8 cellular contexts compared by ENCODE assay signal in the genomic region with DNA sequence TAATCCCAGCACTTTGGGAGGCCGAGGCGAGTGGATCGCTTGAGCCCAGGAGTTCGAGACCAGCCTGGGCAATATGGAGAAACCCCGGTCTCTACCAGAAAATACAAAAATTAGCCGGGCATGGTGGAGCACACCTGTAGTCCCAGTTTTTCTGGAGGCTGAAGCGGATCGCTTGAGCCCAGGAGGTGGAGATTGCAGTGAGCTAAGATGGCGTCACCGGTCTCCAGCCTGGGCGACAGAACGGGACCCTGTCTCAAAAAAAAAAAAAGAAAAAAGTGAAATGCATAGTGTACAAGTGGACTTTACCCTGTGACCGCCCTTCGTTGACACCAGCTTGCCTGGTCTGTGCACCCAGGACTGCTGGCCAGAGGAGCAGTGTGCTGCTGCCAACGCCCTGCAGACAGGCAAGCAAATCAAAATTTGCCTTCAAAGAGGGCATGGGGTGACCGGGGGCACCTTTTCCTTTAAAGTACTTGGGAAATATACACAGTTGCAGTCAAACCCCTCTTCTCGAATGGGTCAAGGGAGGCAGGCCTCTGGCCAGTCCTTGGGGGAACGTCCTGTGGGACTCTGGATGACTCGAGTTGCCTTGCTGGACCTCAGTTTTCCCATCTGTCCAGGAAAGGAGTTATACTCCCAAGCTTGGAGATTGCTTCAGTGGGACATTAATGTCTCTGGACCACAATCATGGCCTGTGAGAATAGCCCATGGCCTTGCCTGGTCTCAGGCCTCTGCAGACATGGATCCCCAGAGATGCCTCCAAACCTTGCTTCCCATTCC. TPM values are rescaled to one million over a fixed set of nuclear protein-coding genes. Genes with fewer than 3 reads are reported as not detected.
A peak's percentile ranks its signal among the peaks of the same experiment; 100 is the strongest.
DNase-seq lines count a peak whose midpoint lies in the region; ATAC-seq, FAIRE-seq and TF ChIP-seq lines count a peak whose summit lies in the region.

No MANE protein-coding gene starts in this region.

- TF ChIP-seq CTCF in RWPE1 (conservative IDR thresholded peaks at IDR 0.05; ENCODE audit: low read depth) (no peak), fibroblast of pulmonary artery (IDR thresholded peaks at IDR 0.05; ENCODE audit: low read length, missing control alignments) (no peak), gastrocnemius medialis (IDR thresholded peaks at IDR 0.05 in 4 of 5, conservative IDR thresholded peaks at IDR 0.05 in 1 of 5) (no peak), GM13977 (IDR thresholded peaks at IDR 0.05; ENCODE audit: extremely low read depth, insufficient read depth, missing control alignments) (no peak)

- H3K9me3 ChIP-seq in gastrocnemius medialis, result no peaks in the 10 kb centered on the region

- CTCF ChIA-PET in RWPE1 (lab: Yijun Ruan, JAX), result interaction anchor here (0.6 kb wide), 1 partner anchor 36 kb away, joined by 4 read pairs; no protein-coding TSS in a partner anchor

- POLR2A ChIA-PET in RWPE1 (lab: Yijun Ruan, JAX; ENCODE audit: low non-redundant PET), result no interaction called here

- intact Hi-C loops in gastrocnemius medialis (cut with DNase I; ENCODE audit: low total_unique reads), result loop anchor here (2.0 to 5.0 kb wide), 2 partner anchors 131 to 210 kb away; partner anchors contain the start of genes ACAA1 and MYD88

- peak; percentile 5 for FAIRE-seq in GM12892 (lab: Jason Lieb, UNC)

- DNase-seq in GM12892 (ENCODE audit: insufficient read length) (no peak), RWPE1 (ENCODE audit: low spot score) (no peak), fibroblast of pulmonary artery (ENCODE audit: low read depth) (no peak), gastrocnemius medialis (no peak), retina (no peak), GM13977 (ENCODE audit: low spot score) (no peak), medulla oblongata (ENCODE audit: extremely low spot score) (no peak), NCI-H1436 treated with DMSO at 0.1 percent for 48 hours (lab: John Stamatoyannopoulos, UW) (no peak)

- in situ Hi-C loops in gastrocnemius medialis (cut with MboI; ENCODE audit: low sequenced_read_pairs in 4 of 4), result loop anchor here (5.0 kb wide), 1 partner anchor 135 kb away; no protein-coding TSS in a partner anchor
- in situ Hi-C loops in GM13977 (cut with MboI; ENCODE audit: low pct_unique_long_range_greater_than_20kb, low sequenced_read_pairs, unreplicated experiment), result no loop called here

- no peak for ATAC-seq in gastrocnemius medialis

- H3K27me3 ChIP-seq in gastrocnemius medialis, result no peaks in the 10 kb centered on the region

- H3K4me1 ChIP-seq in gastrocnemius medialis, result no peaks in the 10 kb centered on the region

- no peak for TF ChIP-seq POLR2A in GM12892 (IDR thresholded peaks at IDR 0.05; ENCODE audit: low read depth, low read length)
- TF ChIP-seq POLR2A in gastrocnemius medialis (IDR thresholded peaks at IDR 0.05), result no peak

- H3K27ac ChIP-seq in RWPE1 (peak overlapping the region; percentile 71), gastrocnemius medialis (no peak overlapping the region)

- H3K36me3 ChIP-seq in gastrocnemius medialis, result no peaks in the 10 kb centered on the region

- peak overlapping the region; percentile 71 for H3K4me3 ChIP-seq in fibroblast of pulmonary artery (replicated peaks; ENCODE audit: low read depth, low read length)
- peak overlapping the region; percentile 60 to 81 (median 64) for H3K4me3 ChIP-seq in gastrocnemius medialis

RNA-seq across cellular contexts. Expression of gene XYLB, which starts 1.0 kb away (rescaled TPM):
- 3.8 TPM for polyA plus RNA-seq in GM12892 (2012; ENCODE audit: missing spikeins)
- 1 to 10 TPM in 1 of 4 donors, under 1 TPM in 3; 0.23 to 1.1 (median 0.44) TPM for total RNA-seq in gastrocnemius medialis
